17 cellular contexts compared by ENCODE assay signal in the genomic region with DNA sequence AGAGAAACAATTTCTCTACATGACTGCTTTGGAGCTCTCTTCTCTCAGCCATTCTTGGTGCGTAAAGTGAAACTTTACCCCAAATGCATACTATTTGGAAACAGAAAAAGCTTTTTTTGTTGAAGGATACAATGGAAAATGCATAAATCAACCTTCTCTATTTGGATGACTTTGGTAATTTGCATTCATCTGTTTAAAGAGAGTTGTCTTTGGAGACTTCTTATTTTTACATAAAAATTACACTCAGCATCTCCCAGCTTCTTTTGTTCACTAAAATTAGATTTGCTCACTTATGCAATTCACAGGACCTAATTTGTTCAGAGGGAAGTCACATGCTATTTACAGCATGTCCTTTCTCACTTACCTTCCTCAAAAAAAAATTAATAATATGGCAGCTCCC.
DNase-seq lines count a peak whose midpoint lies in the region; ATAC-seq and TF ChIP-seq lines count a peak whose summit lies in the region.
"Had no signal": no experiment of that assay in that cellular context is flagged by ENCODE, and none has a peak within 500 bp of the region (broad histone marks: within the 10 kb centered on the region; RNA-seq: fewer than 3 reads in every experiment).

No MANE protein-coding gene starts in this region.

- peaks cover 0 to 31% (median 3%) of the 10 kb centered on the region in 9 donors for H3K9me3 Mint-ChIP-seq in naive thymus-derived CD8-positive, alpha-beta T cell

- no peak overlapping the region for H3K4me3 Mint-ChIP-seq in naive thymus-derived CD8-positive, alpha-beta T cell
- H3K4me3 Mint-ChIP-seq: B cell; CD4-positive, alpha-beta T cell; CD8-positive, alpha-beta T cell had no signal

- H3K4me3 ChIP-seq in A673 (ENCODE audit: low read depth, low read length, poor library complexity, severe bottlenecking): no peak overlapping the region
- no peak overlapping the region for H3K4me3 ChIP-seq in neuron (ENCODE audit: low read length)
- H3K4me3 ChIP-seq: A549; BLaER1 treated with 17β-estradiol and CSF1 and Interleukin-3, amounts not matched to agents 10 nM and 100 nM had no signal

- H3K4me1 ChIP-seq in A673 (ENCODE audit: insufficient read depth, low read length, poor library complexity, severe bottlenecking) (peaks cover 49% of the 10 kb centered on the region), neuron (ENCODE audit: insufficient read depth, low read length) (no peaks in the 10 kb centered on the region)
- H3K4me1 ChIP-seq: A549, Caco-2 had no signal

- H3K36me3 ChIP-seq in A673 (ENCODE audit: insufficient read depth, low read length, poor library complexity, severe bottlenecking) (no peaks in the 10 kb centered on the region), neuron (ENCODE audit: insufficient read depth, low read length) (no peaks in the 10 kb centered on the region)
- H3K36me3 ChIP-seq: BLaER1 treated with 17β-estradiol and CSF1 and Interleukin-3, amounts not matched to agents 10 nM and 100 nM had no signal

- no peaks in the 10 kb centered on the region for H3K36me3 Mint-ChIP-seq in naive thymus-derived CD8-positive, alpha-beta T cell
- H3K36me3 Mint-ChIP-seq: CD8-positive, alpha-beta T cell had no signal

- H3K9me3 ChIP-seq in A673 (ENCODE audit: low read depth, low read length, poor library complexity, severe bottlenecking) (no peaks in the 10 kb centered on the region), neuron (ENCODE audit: low read length) (no peaks in the 10 kb centered on the region)
- H3K9me3 ChIP-seq: A549; BLaER1 treated with 17β-estradiol and CSF1 and Interleukin-3, amounts not matched to agents 10 nM and 100 nM; Caco-2 had no signal

- POLR2A ChIA-PET in A673 (lab: Charles Lee; ENCODE audit: low non-redundant PET): interaction anchor here (0.5 to 1.0 kb wide), 3 partner anchors 12 to 220 kb away, joined by 3 to 5 read pairs (median 4); no protein-coding TSS in a partner anchor
- POLR2A ChIA-PET in naive thymus-derived CD8-positive, alpha-beta T cell (lab: Charles Lee): no interaction called here

- intact Hi-C loops in A673 (cut with micrococcal nuclease; ENCODE audit: unreplicated experiment): no loop called here

- peak overlapping the region; percentile 16 for H2AFZ ChIP-seq in neuron (ENCODE audit: low read depth, low read length)

- CTCF ChIA-PET in A673 (lab: Charles Lee): interaction anchor here (0.7 to 1.4 kb wide), 2 partner anchors 11 to 13 kb away, joined by 5 read pairs; no protein-coding TSS in a partner anchor

- TF ChIP-seq CTCF in A673 (conservative IDR thresholded peaks at IDR 0.05; ENCODE audit: low read depth, low read length): no peak

- no peaks in the 10 kb centered on the region for H3K4me1 Mint-ChIP-seq in naive thymus-derived CD8-positive, alpha-beta T cell
- H3K4me1 Mint-ChIP-seq: B cell had no signal

- BruUV-seq in A673 (replicated peaks; lab: Mats Ljungman, UMichigan): no TSS peak

- H3K27me3 ChIP-seq in A673 (replicated peaks; ENCODE audit: insufficient read depth, low read depth, low read length, poor library complexity) (no peaks in the 10 kb centered on the region), neuron (ENCODE audit: insufficient read depth, low read length) (no peaks in the 10 kb centered on the region)
- H3K27me3 ChIP-seq: BLaER1 treated with 17β-estradiol and CSF1 and Interleukin-3, amounts not matched to agents 10 nM and 100 nM had no signal

- ATAC-seq in naive thymus-derived CD8-positive, alpha-beta T cell: no peak
- ATAC-seq: A549; CD8-positive, alpha-beta T cell had no signal

- H3K27ac Mint-ChIP-seq in naive thymus-derived CD8-positive, alpha-beta T cell: no peak overlapping the region
- H3K27ac Mint-ChIP-seq: B cell; CD4-positive, alpha-beta T cell; CD8-positive, alpha-beta T cell had no signal

- H3K27me3 Mint-ChIP-seq in naive thymus-derived CD8-positive, alpha-beta T cell: no peaks in the 10 kb centered on the region
- H3K27me3 Mint-ChIP-seq: B cell; CD4-positive, alpha-beta T cell had no signal

- peak overlapping the region; percentile 84 for H3K27ac ChIP-seq in A673 (ENCODE audit: low read depth, low read length, poor library complexity, severe bottlenecking)
- H3K27ac ChIP-seq: 22Rv1; A549; BLaER1 treated with 17β-estradiol and CSF1 and Interleukin-3, amounts not matched to agents 10 nM and 100 nM; C4-2B had no signal

- DNase-seq in A673 (ENCODE audit: low spot score): peak; percentile 60
- DNase-seq in superior temporal gyrus (ENCODE audit: extremely low spot score): peak; percentile 18
- DNase-seq in AML-193 (lab: John Stamatoyannopoulos, UW): no peak
- DNase-seq in naive thymus-derived CD8-positive, alpha-beta T cell: no peak
- DNase-seq: ACHN; Caco-2; Calu3; CD4-positive, alpha-beta T cell; CD8-positive, alpha-beta T cell; DMS79 treated with DMSO at 0.1 percent for 48 hours; GF-D8 had no signal

Comparison
In these comparisons a context has a peak if more than half of its experiments do, and no peak if none do; other contexts are left out.
1. DNase-seq: peak in A673 (single experiment) and superior temporal gyrus (single experiment); none in AML-193 (0 of 2) and naive thymus-derived CD8-positive, alpha-beta T cell (0 of 10).